32 cellular contexts compared by ENCODE assay signal in genomic region chr2:88834376-88834775, GRCh38.
"Had no signal": no experiment of that assay in that cellular context is flagged by ENCODE, and none has a peak within 500 bp of the region (broad histone marks: within the 10 kb centered on the region; RNA-seq: fewer than 3 reads in every experiment).

No MANE protein-coding gene starts in this region.

- H3K27me3 Mint-ChIP-seq: activated CD4-positive, alpha-beta T cell treated with anti-CD3 and anti-CD28 coated beads, Interleukin-2, amount 10 ng/mL, durations not matched to agents 24 days and 14 days had no signal

- H3K36me3 ChIP-seq: breast epithelium, pancreas, prostate gland, sigmoid colon, transverse colon had no signal

- H3K4me1 ChIP-seq: breast epithelium, prostate gland, sigmoid colon, testis, transverse colon had no signal

- H3K36me3 Mint-ChIP-seq: activated CD4-positive, alpha-beta memory T cell treated with anti-CD3 and anti-CD28 coated beads for 36 hours; immature natural killer cell; naive thymus-derived CD8-positive, alpha-beta T cell had no signal

- H3K9me3 Mint-ChIP-seq: activated CD4-positive, alpha-beta memory T cell treated with anti-CD3 and anti-CD28 coated beads for 36 hours; activated CD4-positive, alpha-beta T cell treated with anti-CD3 and anti-CD28 coated beads, Interleukin-2, amount 10 ng/mL, durations not matched to agents 24 days and 14 days; activated T-helper 1 cell treated with anti-CD3 and anti-CD28 coated beads, Interleukin-12 subunit alpha, Interleukin-12 subunit beta, Interleukin-2, Interleukin-4 antibody, amounts not matched to agents 30 ng/mL and 10 ng/mL and 1 ng/mL, durations not matched to agents 14 hours and 24 hours and 36 hours; immature natural killer cell; naive thymus-derived CD8-positive, alpha-beta T cell had no signal

- FAIRE-seq: kidney had no signal

- DNase-seq: activated CD4-positive, alpha-beta memory T cell treated with anti-CD3 and anti-CD28 coated beads for 36 hours; activated CD4-positive, alpha-beta T cell treated with anti-CD3 and anti-CD28 coated beads, Interleukin-2, amount 10 ng/mL, durations not matched to agents 24 days and 14 days; activated CD4-positive, CD25-positive, alpha-beta regulatory T cell treated with anti-CD3 and anti-CD28 coated beads, Interleukin-2, amount 50 U/mL, for 72 hours; activated CD8-positive, alpha-beta memory T cell treated with anti-CD3 and anti-CD28 coated beads, Interleukin-2, amount 50 U/mL, for 4 hours; activated gamma-delta T cell treated with Interleukin-2 at 50 U/mL for 16 hours; activated naive CD4-positive, alpha-beta T cell treated with anti-CD3 and anti-CD28 coated beads, Interleukin-2, amount 50 U/mL, for 16 hours; activated T-cell treated with anti-CD3 and anti-CD28 coated beads, Interleukin-2, amount 50 U/mL, for 1 hour; central memory CD4-positive, alpha-beta T cell; foreskin fibroblast; head of caudate nucleus; hippocampal formation; immature natural killer cell; kidney; left colon; midbrain; naive thymus-derived CD8-positive, alpha-beta T cell; nucleus accumbens; pancreas; retina; sigmoid colon; stimulated activated CD4-positive, alpha-beta T cell treated with anti-CD3 and anti-CD28 coated beads, Interleukin-15, amount 100 ng/mL, for 24 hours; stimulated activated CD4-positive, alpha-beta T cell treated with anti-CD3 and anti-CD28 coated beads, Interleukin-2, amount 100 ng/mL, for 24 hours; stimulated activated naive CD4-positive, alpha-beta T cell treated with Interleukin-2 at 50 U/mL for 16 hours; testis; transverse colon had no signal

- H3K4me3 Mint-ChIP-seq: activated CD4-positive, alpha-beta memory T cell treated with anti-CD3 and anti-CD28 coated beads for 36 hours; activated CD4-positive, alpha-beta T cell treated with anti-CD3 and anti-CD28 coated beads, Interleukin-2, amount 10 ng/mL, durations not matched to agents 24 days and 14 days; activated T-helper 1 cell treated with anti-CD3 and anti-CD28 coated beads, Interleukin-12 subunit alpha, Interleukin-12 subunit beta, Interleukin-2, Interleukin-4 antibody, amounts not matched to agents 30 ng/mL and 10 ng/mL and 1 ng/mL, durations not matched to agents 14 hours and 24 hours and 36 hours; immature natural killer cell; naive thymus-derived CD8-positive, alpha-beta T cell; neural crest cell had no signal

- H3K27me3 ChIP-seq: breast epithelium, pancreas, sigmoid colon, testis, transverse colon had no signal

- H3K9me3 ChIP-seq: breast epithelium, pancreas, prostate gland, sigmoid colon, testis, transverse colon had no signal

- ATAC-seq: esophagus mucosa; left colon; naive thymus-derived CD8-positive, alpha-beta T cell; pancreas had no signal

- H3K27ac ChIP-seq: breast epithelium, pancreas, prostate gland, sigmoid colon, testis, VCaP had no signal

- H3K27ac Mint-ChIP-seq: activated CD4-positive, alpha-beta memory T cell treated with anti-CD3 and anti-CD28 coated beads for 36 hours; activated CD4-positive, alpha-beta T cell treated with anti-CD3 and anti-CD28 coated beads, Interleukin-2, amount 10 ng/mL, durations not matched to agents 24 days and 14 days; activated T-helper 1 cell treated with anti-CD3 and anti-CD28 coated beads, Interleukin-12 subunit alpha, Interleukin-12 subunit beta, Interleukin-2, Interleukin-4 antibody, amounts not matched to agents 30 ng/mL and 10 ng/mL and 1 ng/mL, durations not matched to agents 14 hours and 24 hours and 36 hours; immature natural killer cell had no signal

- H3K4me3 ChIP-seq: breast epithelium, pancreas, prostate gland, sigmoid colon, smooth muscle cell, testis, transverse colon had no signal

- H3K4me2 ChIP-seq: smooth muscle cell had no signal

- H3K4me1 Mint-ChIP-seq: immature natural killer cell, neural crest cell had no signal
